ENCODE assay signal across 10 cellular contexts in the genomic region with DNA sequence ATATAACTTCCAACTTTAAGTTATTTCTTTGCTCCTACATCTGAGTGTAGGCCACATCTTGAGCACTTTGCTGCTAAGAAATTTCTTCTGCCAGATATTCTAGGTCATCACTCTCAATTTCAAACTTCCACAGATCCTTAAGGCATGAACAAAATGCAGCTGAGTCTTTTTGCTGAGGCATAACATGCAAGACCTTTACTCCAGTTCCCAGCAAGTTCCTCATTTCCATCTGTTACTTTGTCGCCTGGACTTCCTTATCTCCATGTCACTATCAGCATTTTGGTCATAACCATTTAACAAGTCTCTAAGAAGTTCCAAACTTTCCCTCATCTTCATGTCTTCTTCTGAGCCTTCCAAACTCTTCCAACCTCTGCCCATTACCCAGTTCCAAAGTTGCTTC.
"Had no signal": no experiment of that assay in that cellular context is flagged by ENCODE, and none has a peak within 500 bp of the region (broad histone marks: within the 10 kb centered on the region; RNA-seq: fewer than 3 reads in every experiment).

No MANE protein-coding gene starts in this region.

- H3K9me3 ChIP-seq: esophagus muscularis mucosa, lower lobe of right lung, pancreas had no signal

- H3K27ac ChIP-seq: esophagus muscularis mucosa, lower lobe of right lung, pancreas had no signal

- H3K27me3 ChIP-seq: esophagus muscularis mucosa, pancreas had no signal

- DNase-seq: activated CD4-positive, alpha-beta T cell treated with anti-CD3 and anti-CD28 coated beads, Interleukin-2, amount 50 U/mL, for 1 hour; activated CD4-positive, CD25-positive, alpha-beta regulatory T cell; activated effector memory CD4-positive, alpha-beta T cell treated with anti-CD3 and anti-CD28 coated beads, Interleukin-2, amount 50 U/mL, for 16 hours; activated T-cell treated with anti-CD3 and anti-CD28 coated beads, Interleukin-2, amount 50 U/mL, for 1 hour; amygdala; cerebellar nuclear complex; lower lobe of right lung; pancreas; stimulated activated CD4-positive, alpha-beta T cell treated with anti-CD3 and anti-CD28 coated beads, Interleukin-4, amount 100 ng/mL, for 4 hours had no signal

- H3K4me3 ChIP-seq: esophagus muscularis mucosa, lower lobe of right lung, pancreas had no signal

- H3K36me3 ChIP-seq: esophagus muscularis mucosa, lower lobe of right lung, pancreas had no signal

- H3K4me1 ChIP-seq: esophagus muscularis mucosa, lower lobe of right lung, pancreas had no signal
